ENCODE assay signal across 1 cellular context in genomic region chr12:104620761-104621531, GRCh38.
TF ChIP-seq lines count a peak whose summit lies in the region.

No MANE protein-coding gene starts in this region.

TF ChIP-seq in SK-N-SH, 30 proteins besides CTCF, POLR2A, EP300 and RAD21 (continued from another document):
- TF ChIP-seq REST (IDR thresholded peaks at IDR 0.05; ENCODE audit: low read depth, low read length) (no peak), FOXM1 (IDR thresholded peaks at IDR 0.05; ENCODE audit: low read depth) (no peak), TCF12 (IDR thresholded peaks at IDR 0.05) (peak; percentile 68), IRF3 (IDR thresholded peaks at IDR 0.05; ENCODE audit: low read depth, low read length) (no peak), GATA2 (CRISPR knock-in tag; IDR thresholded peaks at IDR 0.05) (peak; percentile 84), TEAD4 (IDR thresholded peaks at IDR 0.05; ENCODE audit: borderline replicate concordance, insufficient read depth) (peak; percentile 40; the same call in 1 of the 2 replicates)
